15 cellular contexts compared by ENCODE assay signal in the genomic region with DNA sequence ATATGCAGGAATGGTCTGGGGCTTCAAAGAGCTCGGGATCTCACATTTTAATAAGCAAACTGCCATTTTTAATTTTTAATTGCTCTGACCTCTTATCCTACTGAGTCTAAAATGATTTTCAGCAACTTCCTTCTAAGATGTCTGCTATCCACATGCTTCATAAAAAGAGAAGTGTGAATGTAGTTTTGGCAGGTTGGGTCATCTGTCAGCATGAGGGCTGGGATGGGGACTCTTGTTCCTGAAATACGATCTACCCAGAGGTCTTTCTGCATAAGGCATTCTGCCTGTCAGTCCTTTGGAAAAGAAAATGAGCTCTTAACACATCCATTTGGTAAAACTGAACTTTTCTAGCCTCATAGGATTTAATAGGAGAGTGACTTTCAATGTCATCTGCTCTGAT.
"Had no signal": no experiment of that assay in that cellular context is flagged by ENCODE, and none has a peak within 500 bp of the region (broad histone marks: within the 10 kb centered on the region; RNA-seq: fewer than 3 reads in every experiment).

No MANE protein-coding gene starts in this region.

- H3K27ac ChIP-seq: dorsolateral prefrontal cortex, heart left ventricle, lower lobe of right lung, parathyroid adenoma, thyroid gland, WERI-Rb-1 had no signal

- H3K36me3 Mint-ChIP-seq: immature natural killer cell; mesothelial cell of epicardium; stimulated activated memory B cell treated with anti-CD40 and anti-IgM and Interleukin-4, amounts not matched to agents 10 μg/mL and 1 μg/mL and 100 μg/mL, for 72 hours had no signal

- ATAC-seq: activated T-cell treated with anti-CD3 and anti-CD28 coated beads, Interleukin-2, amount 50 U/mL, for 4 hours; heart left ventricle; lower lobe of right lung; stimulated activated memory B cell treated with anti-CD40 and anti-IgM and Interleukin-4, amounts not matched to agents 10 μg/mL and 1 μg/mL and 100 μg/mL, for 72 hours had no signal

- H3K27me3 ChIP-seq: dorsolateral prefrontal cortex, heart left ventricle, thyroid gland had no signal

- H3K27me3 Mint-ChIP-seq: stimulated activated memory B cell treated with anti-CD40 and anti-IgM and Interleukin-4, amounts not matched to agents 10 μg/mL and 1 μg/mL and 100 μg/mL, for 72 hours had no signal

- H3K4me1 ChIP-seq: parathyroid adenoma, thyroid gland had no signal

- H3K4me1 Mint-ChIP-seq: activated CD4-positive, alpha-beta memory T cell treated with anti-CD3 and anti-CD28 coated beads, Interleukin-2, amount 10 ng/mL, durations not matched to agents 7 days and 5 days; immature natural killer cell; stimulated activated memory B cell treated with anti-CD40 and anti-IgM and Interleukin-4, amounts not matched to agents 10 μg/mL and 1 μg/mL and 100 μg/mL, for 72 hours had no signal

- DNase-seq: activated CD4-positive, alpha-beta memory T cell treated with anti-CD3 and anti-CD28 coated beads, Interleukin-2, amount 10 ng/mL, durations not matched to agents 7 days and 5 days; activated effector memory CD4-positive, alpha-beta T cell treated with Interleukin-2 at 50 U/mL for 16 hours; activated naive CD4-positive, alpha-beta T cell treated with anti-CD3 and anti-CD28 coated beads, Interleukin-2, amount 50 U/mL, for 16 hours; activated T-cell treated with anti-CD3 and anti-CD28 coated beads, Interleukin-2, amount 50 U/mL, for 4 hours; dorsolateral prefrontal cortex; endodermal cell; heart left ventricle; immature natural killer cell; lower lobe of right lung; stimulated activated CD4-positive, alpha-beta T cell treated with anti-CD3 and anti-CD28 coated beads, Interleukin-12 subunit alpha, Interleukin-12 subunit beta, amount 100 ng/mL, for 4 hours; thyroid gland; WERI-Rb-1 had no signal

- H3K9me3 Mint-ChIP-seq: activated CD4-positive, alpha-beta memory T cell treated with anti-CD3 and anti-CD28 coated beads, Interleukin-2, amount 10 ng/mL, durations not matched to agents 7 days and 5 days; activated T-cell treated with anti-CD3 and anti-CD28 coated beads, Interleukin-2, amount 50 U/mL, for 4 hours; endodermal cell; immature natural killer cell; stimulated activated memory B cell treated with anti-CD40 and anti-IgM and Interleukin-4, amounts not matched to agents 10 μg/mL and 1 μg/mL and 100 μg/mL, for 72 hours had no signal

- H3K4me3 Mint-ChIP-seq: activated CD4-positive, alpha-beta memory T cell treated with anti-CD3 and anti-CD28 coated beads, Interleukin-2, amount 10 ng/mL, durations not matched to agents 7 days and 5 days; activated T-cell treated with anti-CD3 and anti-CD28 coated beads, Interleukin-2, amount 50 U/mL, for 4 hours; endodermal cell; immature natural killer cell; mesothelial cell of epicardium; stimulated activated memory B cell treated with anti-CD40 and anti-IgM and Interleukin-4, amounts not matched to agents 10 μg/mL and 1 μg/mL and 100 μg/mL, for 72 hours had no signal

- H3K9me3 ChIP-seq: heart left ventricle, lower lobe of right lung, thyroid gland had no signal

- H3K4me3 ChIP-seq: dorsolateral prefrontal cortex, heart left ventricle, lower lobe of right lung, thyroid gland had no signal

- H3K36me3 ChIP-seq: heart left ventricle, lower lobe of right lung, thyroid gland, WERI-Rb-1 had no signal

- H3K27ac Mint-ChIP-seq: activated CD4-positive, alpha-beta memory T cell treated with anti-CD3 and anti-CD28 coated beads, Interleukin-2, amount 10 ng/mL, durations not matched to agents 7 days and 5 days; endodermal cell; immature natural killer cell; stimulated activated memory B cell treated with anti-CD40 and anti-IgM and Interleukin-4, amounts not matched to agents 10 μg/mL and 1 μg/mL and 100 μg/mL, for 72 hours had no signal
